22 cellular contexts compared by ENCODE assay signal in genomic region chr12:46530373-46531056, GRCh38.
"Had no signal": no experiment of that assay in that cellular context is flagged by ENCODE, and none has a peak within 500 bp of the region (broad histone marks: within the 10 kb centered on the region; RNA-seq: fewer than 3 reads in every experiment).

No MANE protein-coding gene starts in this region.

- H3K36me3 ChIP-seq: esophagus muscularis mucosa, gastroesophageal sphincter, pancreas, sigmoid colon, thoracic aorta, upper lobe of left lung had no signal

- H3K9me3 Mint-ChIP-seq: activated T-helper 17 cell treated with anti-CD3 and anti-CD28 coated beads, Interleukin-2, amount 50 U/mL, for 72 hours had no signal

- H3K27ac ChIP-seq: esophagus muscularis mucosa, gastroesophageal sphincter, pancreas, sigmoid colon, thoracic aorta, upper lobe of left lung had no signal

- H3K27ac Mint-ChIP-seq: activated CD4-positive, alpha-beta memory T cell treated with anti-CD3 and anti-CD28 coated beads, Interleukin-2, amount 10 ng/mL, durations not matched to agents 7 days and 5 days; activated CD8-positive, alpha-beta memory T cell treated with anti-CD3 and anti-CD28 coated beads, Interleukin-2, amount 10 ng/mL, durations not matched to agents 7 days and 5 days; activated naive CD4-positive, alpha-beta T cell treated with anti-CD3 and anti-CD28 coated beads for 36 hours; activated naive CD8-positive, alpha-beta T cell treated with anti-CD3 and anti-CD28 coated beads, Interleukin-2, amount 50 U/mL, for 24 hours; activated T-helper 17 cell treated with anti-CD3 and anti-CD28 coated beads, Interleukin-2, amount 50 U/mL, for 72 hours; stimulated activated memory B cell treated with anti-CD40 and anti-IgM and Interleukin-4, amounts not matched to agents 10 μg/mL and 1 μg/mL and 100 μg/mL, for 72 hours had no signal

- ATAC-seq: activated CD8-positive, alpha-beta memory T cell treated with anti-CD3 and anti-CD28 coated beads, Interleukin-2, amount 10 ng/mL, durations not matched to agents 7 days and 5 days; activated naive CD8-positive, alpha-beta T cell treated with anti-CD3 and anti-CD28 coated beads, Interleukin-2, amount 50 U/mL, for 24 hours; activated T-helper 17 cell treated with anti-CD3 and anti-CD28 coated beads, Interleukin-2, amount 50 U/mL, for 72 hours; gastroesophageal sphincter; left colon; pancreas; stimulated activated memory B cell treated with anti-CD40 and anti-IgM and Interleukin-4, amounts not matched to agents 10 μg/mL and 1 μg/mL and 100 μg/mL, for 72 hours had no signal

- H3K27me3 ChIP-seq: esophagus muscularis mucosa, gastroesophageal sphincter, pancreas, sigmoid colon, upper lobe of left lung had no signal

- H3K4me1 ChIP-seq: pancreas had no signal

- DNase-seq: activated CD4-positive, alpha-beta memory T cell treated with anti-CD3 and anti-CD28 coated beads, Interleukin-2, amount 10 ng/mL, durations not matched to agents 7 days and 5 days; activated CD4-positive, alpha-beta T cell treated with anti-CD3 and anti-CD28 coated beads for 48 hours; activated CD4-positive, CD25-positive, alpha-beta regulatory T cell; activated CD8-positive, alpha-beta memory T cell treated with anti-CD3 and anti-CD28 coated beads, Interleukin-2, amount 10 ng/mL, durations not matched to agents 7 days and 5 days; activated naive CD4-positive, alpha-beta T cell treated with anti-CD3 and anti-CD28 coated beads for 36 hours; activated naive CD8-positive, alpha-beta T cell treated with anti-CD3 and anti-CD28 coated beads, Interleukin-2, amount 50 U/mL, for 24 hours; aorta; cortex of kidney; left colon; midbrain; sigmoid colon; stimulated activated CD4-positive, alpha-beta T cell treated with anti-CD3 and anti-CD28 coated beads, Interleukin-4, amount 100 ng/mL, for 24 hours; T-helper 1 cell; T-helper 9 cell had no signal

- H3K4me3 ChIP-seq: esophagus muscularis mucosa, gastroesophageal sphincter, lung, pancreas, sigmoid colon, thoracic aorta, upper lobe of left lung had no signal

- H3K9me3 ChIP-seq: esophagus muscularis mucosa, gastroesophageal sphincter, pancreas, sigmoid colon, thoracic aorta, upper lobe of left lung had no signal

- H3K27me3 Mint-ChIP-seq: activated CD8-positive, alpha-beta memory T cell treated with anti-CD3 and anti-CD28 coated beads, Interleukin-2, amount 10 ng/mL, durations not matched to agents 7 days and 5 days; activated naive CD8-positive, alpha-beta T cell treated with anti-CD3 and anti-CD28 coated beads, Interleukin-2, amount 50 U/mL, for 24 hours; activated T-helper 17 cell treated with anti-CD3 and anti-CD28 coated beads, Interleukin-2, amount 50 U/mL, for 72 hours; stimulated activated memory B cell treated with anti-CD40 and anti-IgM and Interleukin-4, amounts not matched to agents 10 μg/mL and 1 μg/mL and 100 μg/mL, for 72 hours had no signal

- H3K4me3 Mint-ChIP-seq: activated CD4-positive, alpha-beta memory T cell treated with anti-CD3 and anti-CD28 coated beads, Interleukin-2, amount 10 ng/mL, durations not matched to agents 7 days and 5 days; activated CD8-positive, alpha-beta memory T cell treated with anti-CD3 and anti-CD28 coated beads, Interleukin-2, amount 10 ng/mL, durations not matched to agents 7 days and 5 days; activated naive CD4-positive, alpha-beta T cell treated with anti-CD3 and anti-CD28 coated beads for 36 hours; activated naive CD8-positive, alpha-beta T cell treated with anti-CD3 and anti-CD28 coated beads, Interleukin-2, amount 50 U/mL, for 24 hours; activated T-helper 17 cell treated with anti-CD3 and anti-CD28 coated beads, Interleukin-2, amount 50 U/mL, for 72 hours; stimulated activated memory B cell treated with anti-CD40 and anti-IgM and Interleukin-4, amounts not matched to agents 10 μg/mL and 1 μg/mL and 100 μg/mL, for 72 hours had no signal

- H3K4me1 Mint-ChIP-seq: activated CD4-positive, alpha-beta memory T cell treated with anti-CD3 and anti-CD28 coated beads, Interleukin-2, amount 10 ng/mL, durations not matched to agents 7 days and 5 days; activated CD8-positive, alpha-beta memory T cell treated with anti-CD3 and anti-CD28 coated beads, Interleukin-2, amount 10 ng/mL, durations not matched to agents 7 days and 5 days; activated naive CD8-positive, alpha-beta T cell treated with anti-CD3 and anti-CD28 coated beads, Interleukin-2, amount 50 U/mL, for 24 hours; activated T-helper 17 cell treated with anti-CD3 and anti-CD28 coated beads, Interleukin-2, amount 50 U/mL, for 72 hours; stimulated activated memory B cell treated with anti-CD40 and anti-IgM and Interleukin-4, amounts not matched to agents 10 μg/mL and 1 μg/mL and 100 μg/mL, for 72 hours had no signal
